ENCODE assay signal across 18 cellular contexts in the genomic region with DNA sequence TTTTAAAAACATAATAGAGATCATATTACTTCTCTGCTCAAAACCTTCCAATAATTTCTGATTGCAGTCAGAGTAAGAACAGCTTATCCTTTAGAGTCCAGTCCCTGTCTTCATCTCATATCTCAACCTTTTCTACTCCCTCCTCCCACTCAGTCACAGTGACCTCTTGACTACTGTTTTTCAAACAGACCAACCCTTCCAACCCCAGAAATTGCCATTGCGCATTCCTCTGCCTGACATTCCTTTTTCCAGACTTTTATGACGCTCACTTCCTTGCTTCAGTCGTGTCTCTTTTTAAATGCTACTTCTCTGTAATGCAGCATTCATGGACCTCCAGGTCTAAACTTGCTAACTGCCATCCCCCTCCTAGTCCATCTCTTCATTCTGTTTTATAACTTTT.
DNase-seq lines count a peak whose midpoint lies in the region; ATAC-seq, FAIRE-seq and TF ChIP-seq lines count a peak whose summit lies in the region.
"Had no signal": no experiment of that assay in that cellular context is flagged by ENCODE, and none has a peak within 500 bp of the region (broad histone marks: within the 10 kb centered on the region; RNA-seq: fewer than 3 reads in every experiment).

No MANE protein-coding gene starts in this region.

- CTCF ChIA-PET in Calu3 (lab: Charles Lee) (no interaction called here), Caco-2 (lab: Charles Lee) (no interaction called here)

- H4K20me1 ChIP-seq in astrocyte (ENCODE audit: insufficient read depth, low read length): no peaks in the 10 kb centered on the region
- H4K20me1 ChIP-seq: BLaER1 treated with 17β-estradiol and CSF1 and Interleukin-3, amounts not matched to agents 10 nM and 100 nM had no signal

- TF ChIP-seq CTCF in astrocyte (IDR thresholded peaks at IDR 0.05; ENCODE audit: insufficient read depth, low read depth, low read length) (no peak), Calu3 (IDR thresholded peaks at IDR 0.05; ENCODE audit: unreplicated experiment) (no peak), Caco-2 (IDR thresholded peaks at IDR 0.05; ENCODE audit: insufficient read depth in 1 of 2, low read depth in 1 of 2, low read length in 1 of 2, severe bottlenecking in 1 of 2, unreplicated experiment in 1 of 2) (no peak)

- H3K4me3 ChIP-seq in astrocyte (ENCODE audit: insufficient read depth, low read depth, low read length): no peak overlapping the region
- no peak overlapping the region for H3K4me3 ChIP-seq in Caco-2 (ENCODE audit: low read depth, low read length)
- H3K4me3 ChIP-seq: BLaER1 treated with 17β-estradiol and CSF1 and Interleukin-3, amounts not matched to agents 10 nM and 100 nM; HAP-1 had no signal

- peak; percentile 9 for DNase-seq in EH (ENCODE audit: low read depth)
- DNase-seq in astrocyte (ENCODE audit: low read depth): no peak
- peak; percentile 7 for DNase-seq in left kidney (ENCODE audit: low read depth, low spot score)
- DNase-seq in Right ventricle myocardium superior: no peak
- DNase-seq in Calu3: no peak
- DNase-seq in Caco-2: no peak
- DNase-seq: 8988T; CD8-positive, alpha-beta T cell; COR-L47; DMS153; DMS79; GF-D8 had no signal

- H3K4me3 Mint-ChIP-seq in astrocyte (ENCODE audit: unreplicated experiment) (no peak overlapping the region), Calu3 (ENCODE audit: low read depth, unreplicated experiment) (no peak overlapping the region), Caco-2 (ENCODE audit: unreplicated experiment) (no peak overlapping the region)
- H3K4me3 Mint-ChIP-seq: B cell; CD8-positive, alpha-beta T cell had no signal

- no peaks in the 10 kb centered on the region for H3K9me3 ChIP-seq in astrocyte (ENCODE audit: insufficient read depth, low read depth, low read length)
- H3K9me3 ChIP-seq in Caco-2: no peaks in the 10 kb centered on the region
- H3K9me3 ChIP-seq: BLaER1 treated with 17β-estradiol and CSF1 and Interleukin-3, amounts not matched to agents 10 nM and 100 nM; HAP-1 had no signal

- H3K79me2 ChIP-seq in astrocyte (ENCODE audit: insufficient read depth, low read length): no peaks in the 10 kb centered on the region

- H3K4me1 ChIP-seq in astrocyte (ENCODE audit: insufficient read depth, low read length) (no peaks in the 10 kb centered on the region), Caco-2 (no peaks in the 10 kb centered on the region)
- H3K4me1 ChIP-seq: BLaER1 treated with 17β-estradiol and CSF1 and Interleukin-3, amounts not matched to agents 10 nM and 100 nM; HAP-1 had no signal

- no peaks in the 10 kb centered on the region for H3K36me3 ChIP-seq in astrocyte (ENCODE audit: insufficient read depth, low read length)
- H3K36me3 ChIP-seq in Caco-2 (ENCODE audit: control insufficient read depth, insufficient read depth, low read length): no peaks in the 10 kb centered on the region
- H3K36me3 ChIP-seq: BLaER1 treated with 17β-estradiol and CSF1 and Interleukin-3, amounts not matched to agents 10 nM and 100 nM; HAP-1 had no signal

- H3K27me3 Mint-ChIP-seq in astrocyte (ENCODE audit: low read depth, unreplicated experiment) (no peaks in the 10 kb centered on the region), Calu3 (ENCODE audit: unreplicated experiment) (no peaks in the 10 kb centered on the region), Caco-2 (ENCODE audit: insufficient read depth, unreplicated experiment) (peaks cover 2% of the 10 kb centered on the region)
- H3K27me3 Mint-ChIP-seq: B cell had no signal

- intact Hi-C loops in Right ventricle myocardium superior (cut with DNase I) (no loop called here), Calu3 (cut with micrococcal nuclease; ENCODE audit: unreplicated experiment) (no loop called here), Caco-2 (cut with micrococcal nuclease; ENCODE audit: unreplicated experiment) (no loop called here)

- no TSS peak for BruUV-seq in Calu3 (replicated peaks; lab: Mats Ljungman, UMichigan)
- no TSS peak for BruUV-seq in Caco-2 (replicated peaks; lab: Mats Ljungman, UMichigan)

- H2AFZ ChIP-seq in astrocyte (ENCODE audit: low read depth, low read length): no peak overlapping the region

- H3K4me1 Mint-ChIP-seq in astrocyte (ENCODE audit: low read depth, unreplicated experiment): peaks cover 17% of the 10 kb centered on the region
- H3K4me1 Mint-ChIP-seq in Calu3 (ENCODE audit: low read depth, unreplicated experiment): no peaks in the 10 kb centered on the region
- no peaks in the 10 kb centered on the region for H3K4me1 Mint-ChIP-seq in Caco-2 (ENCODE audit: low read depth, unreplicated experiment)
- H3K4me1 Mint-ChIP-seq: B cell had no signal

- no peaks in the 10 kb centered on the region for H3K9me3 Mint-ChIP-seq in astrocyte (ENCODE audit: unreplicated experiment)
- peaks cover 13% of the 10 kb centered on the region for H3K9me3 Mint-ChIP-seq in Calu3 (ENCODE audit: low read depth, unreplicated experiment)
- H3K9me3 Mint-ChIP-seq in Caco-2 (ENCODE audit: unreplicated experiment): no peaks in the 10 kb centered on the region

- H3K4me2 ChIP-seq in astrocyte (ENCODE audit: low read length): no peak overlapping the region
- H3K4me2 ChIP-seq: BLaER1 treated with 17β-estradiol and CSF1 and Interleukin-3, amounts not matched to agents 10 nM and 100 nM had no signal

- H3K36me3 Mint-ChIP-seq in astrocyte (ENCODE audit: low read depth, unreplicated experiment) (no peaks in the 10 kb centered on the region), Calu3 (ENCODE audit: insufficient read depth, unreplicated experiment) (no peaks in the 10 kb centered on the region), Caco-2 (ENCODE audit: insufficient read depth, unreplicated experiment) (no peaks in the 10 kb centered on the region)
- H3K36me3 Mint-ChIP-seq: CD8-positive, alpha-beta T cell had no signal

- H3K9ac ChIP-seq in astrocyte (ENCODE audit: low read length): no peak overlapping the region
- H3K9ac ChIP-seq: BLaER1 treated with 17β-estradiol and CSF1 and Interleukin-3, amounts not matched to agents 10 nM and 100 nM had no signal

- no peak for FAIRE-seq in astrocyte (lab: Jason Lieb, UNC)
- FAIRE-seq: H1 had no signal

- no peak for ATAC-seq in HG03565 (IDR thresholded peaks at IDR 0.05; ENCODE audit: unreplicated experiment)
- ATAC-seq in Right ventricle myocardium superior (ENCODE audit: poor library complexity): no peak
- ATAC-seq: CD8-positive, alpha-beta T cell had no signal

- H3K27ac Mint-ChIP-seq in astrocyte (ENCODE audit: unreplicated experiment) (peak overlapping the region; percentile 6), Calu3 (ENCODE audit: unreplicated experiment) (no peak overlapping the region), Caco-2 (ENCODE audit: unreplicated experiment) (no peak overlapping the region)
- H3K27ac Mint-ChIP-seq: B cell; CD8-positive, alpha-beta T cell had no signal

- POLR2A ChIA-PET in Caco-2 (lab: Charles Lee): no interaction called here

- H3K27me3 ChIP-seq in astrocyte (ENCODE audit: insufficient read depth, low read length) (no peaks in the 10 kb centered on the region), Caco-2 (replicated peaks; ENCODE audit: control insufficient read depth, insufficient read depth, low read length) (no peaks in the 10 kb centered on the region)
- H3K27me3 ChIP-seq: BLaER1 treated with 17β-estradiol and CSF1 and Interleukin-3, amounts not matched to agents 10 nM and 100 nM had no signal

- no peak overlapping the region for H3K27ac ChIP-seq in astrocyte (ENCODE audit: low read depth, low read length)
- H3K27ac ChIP-seq: BLaER1 treated with 17β-estradiol and CSF1 and Interleukin-3, amounts not matched to agents 10 nM and 100 nM; HL-60 had no signal

Comparison
In these comparisons a context has a peak if more than half of its experiments do, and no peak if none do; other contexts are left out.
1. DNase-seq: peak in EH (single experiment) and left kidney (single experiment); none in astrocyte (single experiment), Right ventricle myocardium superior (single experiment), Calu3 (single experiment) and Caco-2 (0 of 2).